ENCODE assay signal across 8 cellular contexts in genomic region chr12:76319595-76320319, GRCh38. TPM values are rescaled to one million over a fixed set of nuclear protein-coding genes. Genes with fewer than 3 reads are reported as not detected.
DNase-seq lines count a peak whose midpoint lies in the region; ATAC-seq and TF ChIP-seq lines count a peak whose summit lies in the region.
"Not testable (repeated sequence)": the region's sequence is repeated elsewhere in the genome, so short reads cannot be mapped to it uniquely, and the experiment has no call there.

No MANE protein-coding gene starts in this region.

- not testable (repeated sequence) for H4K91ac ChIP-seq in H9 (ENCODE audit: insufficient read length, low read depth, low read length)

- H4K20me1 ChIP-seq in H9 (ENCODE audit: control insufficient read depth, insufficient read depth, insufficient read length): not testable (repeated sequence)

- no CpG with 5 or more reads among the region's 32 CpGs for WGBS in H9 (ENCODE audit: extremely low coverage, insufficient read length, low lambda C conversion rate)
- 20% methylated on average over 30 of the region's 32 CpGs for WGBS in HUES64

- not testable (repeated sequence) for H3K9me3 ChIP-seq in H9 (ENCODE audit: control insufficient read depth, low read depth, low read length); HUES64 (ENCODE audit: insufficient read depth, low read depth, low read length); RWPE2 (ENCODE audit: severe bottlenecking); colonic mucosa

- peak overlapping the region in 2 of 3 experiments; percentile 94; a peak in 5 of 7 replicates for H3K27ac Mint-ChIP-seq in H9
- peak overlapping the region; percentile 1 for H3K27ac Mint-ChIP-seq in glutamatergic neuron (ENCODE audit: unreplicated experiment)
- H3K27ac Mint-ChIP-seq in nephron: not testable (repeated sequence)
- peak overlapping the region; percentile 86 for H3K27ac Mint-ChIP-seq in progenitor cell of endocrine pancreas

- H3K79me2 ChIP-seq in H9 (ENCODE audit: insufficient read depth, low read length): not testable (repeated sequence)

- not testable (repeated sequence) for H2AK5ac ChIP-seq in H9 (ENCODE audit: insufficient read length, low read length)

- H3K9me3 Mint-ChIP-seq in H9 (peaks cover 10 to 21% of the 10 kb centered on the region in 2 experiments), nephron (peaks cover 14% of the 10 kb centered on the region), progenitor cell of endocrine pancreas (ENCODE audit: low read depth) (peaks cover 10% of the 10 kb centered on the region)
- not testable (repeated sequence) for H3K9me3 Mint-ChIP-seq in glutamatergic neuron (ENCODE audit: unreplicated experiment)

- H3K4me1 Mint-ChIP-seq in H9: peaks cover 6 to 12% of the 10 kb centered on the region in 2 experiments; a peak in 3 of 4 replicates
- not testable (repeated sequence) for H3K4me1 Mint-ChIP-seq in glutamatergic neuron (ENCODE audit: low read depth, unreplicated experiment); nephron; progenitor cell of endocrine pancreas (ENCODE audit: low read depth)

- H4K5ac ChIP-seq in H9 (ENCODE audit: insufficient read length, low read depth, low read length): not testable (repeated sequence)

- TF ChIP-seq CTCF in 22Rv1 (IDR thresholded peaks at IDR 0.05); H9 (conservative IDR thresholded peaks at IDR 0.05); RWPE2 (IDR thresholded peaks at IDR 0.05; ENCODE audit: poor library complexity, severe bottlenecking); colonic mucosa (IDR thresholded peaks at IDR 0.05); glutamatergic neuron (IDR thresholded peaks at IDR 0.05; ENCODE audit: partially characterized antibody, unreplicated experiment); nephron (IDR thresholded peaks at IDR 0.05; ENCODE audit: unreplicated experiment in 3 of 3); progenitor cell of endocrine pancreas (IDR thresholded peaks at IDR 0.05; ENCODE audit: unreplicated experiment): not testable (repeated sequence)

- H3K4me3 ChIP-seq in HUES64 (ENCODE audit: low read length) (peak overlapping the region; percentile 37), RWPE2 (ENCODE audit: severe bottlenecking) (peak overlapping the region; percentile 28)
- H3K4me3 ChIP-seq in colonic mucosa: not testable (repeated sequence)

- not testable (repeated sequence) for H3K56ac ChIP-seq in H9 (ENCODE audit: insufficient read length, low read depth, low read length)

- not testable (repeated sequence) for H3K4ac ChIP-seq in H9 (ENCODE audit: low read depth, low read length)

- intact Hi-C loops in colonic mucosa (cut with DNase I): not testable (repeated sequence)

- H3K23ac ChIP-seq in H9 (ENCODE audit: insufficient read length, low read depth, low read length): not testable (repeated sequence)

- H3K23me2 ChIP-seq in H9 (ENCODE audit: insufficient read length, low read depth, low read length, poor library complexity, severe bottlenecking): not testable (repeated sequence)

- not testable (repeated sequence) for H3K4me1 ChIP-seq in H9 (ENCODE audit: insufficient read depth, low read length); HUES64 (ENCODE audit: insufficient read depth, low read length); colonic mucosa
- H3K4me1 ChIP-seq in RWPE2 (ENCODE audit: insufficient read depth, poor library complexity, severe bottlenecking): peaks cover 11% of the 10 kb centered on the region

- not testable (repeated sequence) for H2BK120ac ChIP-seq in H9 (ENCODE audit: low read depth, low read length, poor library complexity, severe bottlenecking)

- not testable (repeated sequence) for H3K79me1 ChIP-seq in H9 (ENCODE audit: insufficient read depth, low read depth, low read length, poor library complexity, severe bottlenecking)

- not testable (repeated sequence) for H2BK15ac ChIP-seq in H9 (ENCODE audit: low read depth, low read length)

- peak overlapping the region; percentile 75 to 82 for H3K4me3 Mint-ChIP-seq in H9
- H3K4me3 Mint-ChIP-seq in glutamatergic neuron (ENCODE audit: unreplicated experiment): peak overlapping the region; percentile 48
- peak overlapping the region; percentile 62 to 74 (median 69) for H3K4me3 Mint-ChIP-seq in nephron
- H3K4me3 Mint-ChIP-seq in progenitor cell of endocrine pancreas (ENCODE audit: low read depth): peak overlapping the region; percentile 72

- not testable (repeated sequence) for H2BK20ac ChIP-seq in H9 (ENCODE audit: low read depth, low read length, poor library complexity, severe bottlenecking)

- H3K27me3 Mint-ChIP-seq in H9 (ENCODE audit: low read depth); glutamatergic neuron (ENCODE audit: unreplicated experiment); nephron (ENCODE audit: low read depth); progenitor cell of endocrine pancreas: not testable (repeated sequence)

- not testable (repeated sequence) for H3K27me3 ChIP-seq in H9 (ENCODE audit: insufficient read depth, low read length); HUES64 (ENCODE audit: insufficient read depth, low read length); RWPE2 (ENCODE audit: insufficient read depth, poor library complexity, severe bottlenecking); colonic mucosa

- not testable (repeated sequence) for H3K18ac ChIP-seq in H9 (ENCODE audit: insufficient read length, low read depth, low read length)

- H3K27ac ChIP-seq in 22Rv1 (peak overlapping the region; percentile 64), RWPE2 (ENCODE audit: poor library complexity, severe bottlenecking) (peak overlapping the region; percentile 56)
- not testable (repeated sequence) for H3K27ac ChIP-seq in H9 (ENCODE audit: insufficient read length, low read depth, low read length); HUES64 (ENCODE audit: low read depth, low read length); colonic mucosa

- ATAC-seq in RWPE2 (ENCODE audit: low read depth): not testable (repeated sequence)

- H3K4me2 ChIP-seq in H9 (ENCODE audit: insufficient read depth, insufficient read length, low read length): not testable (repeated sequence)

- H3K36me3 ChIP-seq in HUES64 (ENCODE audit: insufficient read depth, low read length); RWPE2 (ENCODE audit: low read depth); colonic mucosa: not testable (repeated sequence)

- not testable (repeated sequence) for H3T11ph ChIP-seq in H9 (ENCODE audit: low read length)

- not testable (repeated sequence) for H2BK5ac ChIP-seq in H9 (ENCODE audit: insufficient read length, low read length)

- H4K8ac ChIP-seq in H9 (replicated peaks; ENCODE audit: insufficient read length, low read depth, low read length): not testable (repeated sequence)

- not testable (repeated sequence) for H2BK12ac ChIP-seq in H9 (ENCODE audit: insufficient read length, low read depth, low read length)

- DNase-seq in H9; RWPE2 (ENCODE audit: low spot score); glutamatergic neuron; progenitor cell of endocrine pancreas (ENCODE audit: low spot score, unreplicated experiment): not testable (repeated sequence)
- DNase-seq in colonic mucosa: peak; percentile 20

- H2AFZ ChIP-seq in H9 (ENCODE audit: low read length): not testable (repeated sequence)

- not testable (repeated sequence) for H3K14ac ChIP-seq in H9 (ENCODE audit: insufficient read depth, low read length)

- peaks cover 4 to 24% (median 11%) of the 10 kb centered on the region in 3 experiments; a peak in 5 of 7 replicates for H3K36me3 Mint-ChIP-seq in H9 (ENCODE audit: insufficient read depth in 1 of 3, low read depth in 3 of 3)
- not testable (repeated sequence) for H3K36me3 Mint-ChIP-seq in glutamatergic neuron (ENCODE audit: unreplicated experiment); nephron (ENCODE audit: low read depth); progenitor cell of endocrine pancreas (ENCODE audit: insufficient read depth)

- H3K9ac ChIP-seq in H9 (ENCODE audit: extremely low read depth, insufficient read length, low read length) (peak overlapping the region; percentile 50), HUES64 (ENCODE audit: low read depth, low read length) (0 out of 2 replicates have a peak overlapping the region, but pooled peaks have one; percentile 14)
- not testable (repeated sequence) for H3K9ac ChIP-seq in colonic mucosa (ENCODE audit: low read depth in 2 of 2, low read length in 2 of 2)

RNA-seq across cellular contexts. Expression of gene BBS10, which starts 28.5 kb away (rescaled TPM):
- total RNA-seq in H9 (2021) (6.6 and 6.9 TPM in 2 replicates), colonic mucosa (1 to 10 TPM; 3.2 to 3.3 TPM), glutamatergic neuron (ENCODE audit: unreplicated experiment) (10.9 TPM), progenitor cell of endocrine pancreas (12.7 and 12.9 TPM in 2 replicates)
- polyA plus RNA-seq in HUES64 (2013, experiment 1 of 2): 7.8 TPM
- 10.3 TPM for polyA plus RNA-seq in HUES64 (2013, experiment 2 of 2)
